Comparison of ENCODE assay signal across 22 cellular contexts in genomic region chr2:170463206-170463537, GRCh38.
A peak's percentile ranks its signal among the peaks of the same experiment; 100 is the strongest.
DNase-seq lines count a peak whose midpoint lies in the region; ATAC-seq, FAIRE-seq and TF ChIP-seq lines count a peak whose summit lies in the region.
"Had no signal": no experiment of that assay in that cellular context is flagged by ENCODE, and none has a peak within 500 bp of the region (broad histone marks: within the 10 kb centered on the region; RNA-seq: fewer than 3 reads in every experiment).

No MANE protein-coding gene starts in this region.

- CTCF ChIA-PET in HepG2 (lab: Yijun Ruan, JAX; ENCODE audit: low intra/inter-chr PET ratio, low total read pairs) (no interaction called here), K562 (lab: Yijun Ruan, JAX; ENCODE audit: low intra/inter-chr PET ratio) (no interaction called here)

- TF ChIP-seq POLR2A in HepG2 (IDR thresholded peaks at IDR 0.05; ENCODE audit: insufficient read depth in 1 of 2, low read depth in 2 of 2, low read length in 2 of 2): no peak
- no peak for TF ChIP-seq POLR2A in right lobe of liver (IDR thresholded peaks at IDR 0.05)
- TF ChIP-seq POLR2A in K562 (conservative IDR thresholded peaks at IDR 0.05): no peak

- H3K9me3 ChIP-seq in HepG2 (ENCODE audit: low read length): no peaks in the 10 kb centered on the region
- H3K9me3 ChIP-seq in right lobe of liver: no peaks in the 10 kb centered on the region
- H3K9me3 ChIP-seq in K562 (replicated peaks; ENCODE audit: control insufficient read depth, insufficient read depth, low read depth, low read length): no peaks in the 10 kb centered on the region
- H3K9me3 ChIP-seq in tibial artery: no peaks in the 10 kb centered on the region
- H3K9me3 ChIP-seq: A549, Caco-2 had no signal

- DNase-seq in DMS 273 (lab: John Stamatoyannopoulos, UW; ENCODE audit: unreplicated experiment): peak; percentile 23
- DNase-seq in DMS 273 treated with DMSO at 0.1 percent for 48 hours (lab: John Stamatoyannopoulos, UW): no peak
- no peak for DNase-seq in HepG2 (ENCODE audit: low spot score)
- DNase-seq in right lobe of liver: no peak
- no peak for DNase-seq in K562 (ENCODE audit: extremely low read depth in 1 of 4, low spot score in 3 of 4)
- no peak for DNase-seq in tibial artery
- DNase-seq: AML-193; Caco-2; Calu3; CD4-positive, alpha-beta T cell; CD8-positive, alpha-beta T cell; DMS79 treated with DMSO at 0.1 percent for 48 hours; GF-D8 had no signal

- no TSS peak for BruUV-seq in HepG2 (replicated peaks; lab: Mats Ljungman, UMichigan)
- no TSS peak for BruUV-seq in K562 (replicated peaks; lab: Mats Ljungman, UMichigan)

- H3K4me2 ChIP-seq in HepG2 (ENCODE audit: low read depth, low read length) (no peak overlapping the region), K562 (ENCODE audit: insufficient read depth, low read length) (no peak overlapping the region)
- H3K4me2 ChIP-seq: A549; BLaER1 treated with 17β-estradiol and CSF1 and Interleukin-3, amounts not matched to agents 10 nM and 100 nM had no signal

- WGBS in HepG2 (ENCODE audit: low lambda C conversion rate): 99% methylated on average over 4 of the region's 4 CpGs
- WGBS in right lobe of liver (ENCODE audit: insufficient coverage, low coverage, low lambda C conversion rate, missing lambda C conversion rate): 86% methylated on average over 1 of the region's 4 CpGs
- WGBS in K562 (ENCODE audit: insufficient coverage, low coverage, missing lambda C conversion rate): 35% methylated on average over 4 of the region's 4 CpGs

- H3K27ac ChIP-seq in HepG2 (ENCODE audit: extremely low read length, insufficient read depth, low read length) (no peak overlapping the region), right lobe of liver (peak overlapping the region in 1 of 3 donors; percentile 29), K562 (ENCODE audit: extremely low read depth, low read depth, low read length) (no peak overlapping the region), tibial artery (no peak overlapping the region)
- H3K27ac ChIP-seq: 22Rv1; A549; BLaER1 treated with 17β-estradiol and CSF1 and Interleukin-3, amounts not matched to agents 10 nM and 100 nM; C4-2B had no signal

- TF ChIP-seq EP300 in HepG2 (IDR thresholded peaks at IDR 0.05; ENCODE audit: low read depth in 2 of 2, low read length in 2 of 2) (no peak), HepG2 (CRISPR knock-in tag; IDR thresholded peaks at IDR 0.05; ENCODE audit: borderline replicate concordance) (no peak), K562 (IDR thresholded peaks at IDR 0.05; ENCODE audit: low read length) (no peak)

- H3K27me3 ChIP-seq in HepG2 (ENCODE audit: control insufficient read depth in 1 of 2, insufficient read depth in 2 of 2, low read length in 2 of 2) (no peaks in the 10 kb centered on the region), right lobe of liver (no peaks in the 10 kb centered on the region), K562 (ENCODE audit: control insufficient read depth in 2 of 2, insufficient read depth in 2 of 2, low read length in 2 of 2) (no peaks in the 10 kb centered on the region), tibial artery (no peaks in the 10 kb centered on the region)
- H3K27me3 ChIP-seq: BLaER1 treated with 17β-estradiol and CSF1 and Interleukin-3, amounts not matched to agents 10 nM and 100 nM had no signal

- intact Hi-C loops in HepG2 (cut with micrococcal nuclease; ENCODE audit: unreplicated experiment) (no loop called here), right lobe of liver (cut with DNase I) (no loop called here), K562 (cut with micrococcal nuclease) (loop anchor here (2.0 to 5.0 kb wide), 2 partner anchors 141 to 350 kb away; no protein-coding TSS in a partner anchor), tibial artery (cut with DNase I; ENCODE audit: low total_unique reads) (no loop called here)

- TF ChIP-seq CTCF in HepG2 (CRISPR knock-in tag; IDR thresholded peaks at IDR 0.05) (no peak), right lobe of liver (IDR thresholded peaks at IDR 0.05) (no peak), K562 (IDR thresholded peaks at IDR 0.05 in 2 of 3, conservative IDR thresholded peaks at IDR 0.05 in 1 of 3; ENCODE audit: insufficient read depth in 2 of 3, low read depth in 1 of 3, low read length in 3 of 3) (no peak), tibial artery (IDR thresholded peaks at IDR 0.05) (no peak)

- H4K20me1 ChIP-seq in HepG2 (ENCODE audit: insufficient read depth, low read length) (no peaks in the 10 kb centered on the region), K562 (replicated peaks; ENCODE audit: control insufficient read depth, insufficient read depth, low read length) (no peaks in the 10 kb centered on the region)
- H4K20me1 ChIP-seq: BLaER1 treated with 17β-estradiol and CSF1 and Interleukin-3, amounts not matched to agents 10 nM and 100 nM had no signal

- H3K79me2 ChIP-seq in HepG2 (ENCODE audit: insufficient read depth, low read length) (no peaks in the 10 kb centered on the region), K562 (ENCODE audit: control insufficient read depth, insufficient read depth, low read length) (no peaks in the 10 kb centered on the region)

- H3K9ac ChIP-seq in HepG2 (ENCODE audit: insufficient read depth, low read depth, low read length) (no peak overlapping the region), K562 (ENCODE audit: insufficient read depth in 1 of 2, low read depth in 2 of 2, low read length in 2 of 2) (no peak overlapping the region)
- H3K9ac ChIP-seq: BLaER1 treated with 17β-estradiol and CSF1 and Interleukin-3, amounts not matched to agents 10 nM and 100 nM had no signal

- ATAC-seq in HepG2: no peak
- no peak for ATAC-seq in right lobe of liver
- ATAC-seq in K562: no peak
- ATAC-seq in HG03432 (IDR thresholded peaks at IDR 0.05; ENCODE audit: unreplicated experiment): no peak
- ATAC-seq: A549; CD8-positive, alpha-beta T cell had no signal

- no peak for FAIRE-seq in HepG2 (lab: Jason Lieb, UNC)
- FAIRE-seq in K562 (lab: Jason Lieb, UNC): no peak
- FAIRE-seq: A549, D721Med, G401.6, GM12891, GM18507 had no signal

- H3K9me1 ChIP-seq in K562 (ENCODE audit: control insufficient read depth, insufficient read depth, low read length): no peaks in the 10 kb centered on the region

- peak overlapping the region; percentile 7 for H2AFZ ChIP-seq in HepG2 (ENCODE audit: low read length)
- peak overlapping the region; percentile 48 for H2AFZ ChIP-seq in K562 (ENCODE audit: low read depth, low read length)

- peaks cover 63% of the 10 kb centered on the region for H3K4me1 ChIP-seq in HepG2 (ENCODE audit: insufficient read depth, low read length)
- peaks cover 0 to 30% (median 8%) of the 10 kb centered on the region in 4 donors for H3K4me1 ChIP-seq in right lobe of liver
- peaks cover 0 to 6% of the 10 kb centered on the region in 2 experiments; a peak in 2 of 5 replicates for H3K4me1 ChIP-seq in K562 (replicated peaks in 1 of 2; ENCODE audit: control insufficient read depth in 2 of 2, insufficient read depth in 2 of 2, low read length in 2 of 2)
- peaks cover 0 to 10% (median 0%) of the 10 kb centered on the region in 4 donors for H3K4me1 ChIP-seq in tibial artery
- H3K4me1 ChIP-seq: A549; BLaER1 treated with 17β-estradiol and CSF1 and Interleukin-3, amounts not matched to agents 10 nM and 100 nM; Caco-2 had no signal

- H3K36me3 ChIP-seq in HepG2 (replicated peaks in 1 of 2; ENCODE audit: control insufficient read depth in 1 of 2, insufficient read depth in 2 of 2, low read length in 2 of 2) (no peaks in the 10 kb centered on the region), right lobe of liver (no peaks in the 10 kb centered on the region), K562 (ENCODE audit: control insufficient read depth, insufficient read depth, low read length) (no peaks in the 10 kb centered on the region), tibial artery (no peaks in the 10 kb centered on the region)
- H3K36me3 ChIP-seq: BLaER1 treated with 17β-estradiol and CSF1 and Interleukin-3, amounts not matched to agents 10 nM and 100 nM had no signal

- TF ChIP-seq RAD21 in HepG2 (CRISPR knock-in tag; IDR thresholded peaks at IDR 0.05) (no peak), K562 (CRISPR knock-in tag; conservative IDR thresholded peaks at IDR 0.05 in 1 of 2, IDR thresholded peaks at IDR 0.05 in 1 of 2) (no peak)

- H3K4me3 ChIP-seq in HepG2 (replicated peaks in 1 of 3; ENCODE audit: insufficient read depth in 1 of 3, low read depth in 2 of 3, low read length in 3 of 3): no peak overlapping the region
- no peak overlapping the region for H3K4me3 ChIP-seq in right lobe of liver
- H3K4me3 ChIP-seq in K562: no peak overlapping the region
- H3K4me3 ChIP-seq in tibial artery: no peak overlapping the region
- H3K4me3 ChIP-seq: A549; BLaER1 treated with 17β-estradiol and CSF1 and Interleukin-3, amounts not matched to agents 10 nM and 100 nM had no signal

- POLR2A ChIA-PET in HepG2 (lab: Yijun Ruan, JAX): no interaction called here
- POLR2A ChIA-PET in K562 (lab: Yijun Ruan, JAX): interaction anchor here (0.6 kb wide), 1 partner anchor 147 kb away, joined by 3 read pairs; no protein-coding TSS in a partner anchor

- in situ Hi-C loops in HepG2 (cut with HindIII; ENCODE audit: extremely low pct_ligation_motif_present, low pct_unique_long_range_greater_than_20kb): no loop called here
- in situ Hi-C loops in K562 (cut with MboI): no loop called here

TF ChIP-seq in K562, 482 proteins besides CTCF, POLR2A, EP300 and RAD21 (continues in another document):
- TF ChIP-seq, protein P1, sequence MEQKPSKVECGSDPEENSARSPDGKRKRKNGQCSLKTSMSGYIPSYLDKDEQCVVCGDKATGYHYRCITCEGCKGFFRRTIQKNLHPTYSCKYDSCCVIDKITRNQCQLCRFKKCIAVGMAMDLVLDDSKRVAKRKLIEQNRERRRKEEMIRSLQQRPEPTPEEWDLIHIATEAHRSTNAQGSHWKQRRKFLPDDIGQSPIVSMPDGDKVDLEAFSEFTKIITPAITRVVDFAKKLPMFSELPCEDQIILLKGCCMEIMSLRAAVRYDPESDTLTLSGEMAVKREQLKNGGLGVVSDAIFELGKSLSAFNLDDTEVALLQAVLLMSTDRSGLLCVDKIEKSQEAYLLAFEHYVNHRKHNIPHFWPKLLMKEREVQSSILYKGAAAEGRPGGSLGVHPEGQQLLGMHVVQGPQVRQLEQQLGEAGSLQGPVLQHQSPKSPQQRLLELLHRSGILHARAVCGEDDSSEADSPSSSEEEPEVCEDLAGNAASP (IDR thresholded peaks at IDR 0.05): no peak
- TF ChIP-seq PTTG1 (tag; IDR thresholded peaks at IDR 0.05; ENCODE audit: low read depth) (peak; percentile 45; the same call in 1 of the 2 replicates), ETV1 (tag; conservative IDR thresholded peaks at IDR 0.05; ENCODE audit: low read depth) (peak; percentile 51; the same call in 1 of the 2 replicates)
- TF ChIP-seq, protein P2, sequence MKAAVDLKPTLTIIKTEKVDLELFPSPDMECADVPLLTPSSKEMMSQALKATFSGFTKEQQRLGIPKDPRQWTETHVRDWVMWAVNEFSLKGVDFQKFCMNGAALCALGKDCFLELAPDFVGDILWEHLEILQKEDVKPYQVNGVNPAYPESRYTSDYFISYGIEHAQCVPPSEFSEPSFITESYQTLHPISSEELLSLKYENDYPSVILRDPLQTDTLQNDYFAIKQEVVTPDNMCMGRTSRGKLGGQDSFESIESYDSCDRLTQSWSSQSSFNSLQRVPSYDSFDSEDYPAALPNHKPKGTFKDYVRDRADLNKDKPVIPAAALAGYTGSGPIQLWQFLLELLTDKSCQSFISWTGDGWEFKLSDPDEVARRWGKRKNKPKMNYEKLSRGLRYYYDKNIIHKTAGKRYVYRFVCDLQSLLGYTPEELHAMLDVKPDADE (conservative IDR thresholded peaks at IDR 0.05; ENCODE audit: control insufficient read depth, low read depth, low read length): no peak
